In genomic region chr11:105167244-105167643, GRCh38 we compare ENCODE assay signal across 37 cellular contexts. TPM values are rescaled to one million over a fixed set of nuclear protein-coding genes. Genes with fewer than 3 reads are reported as not detected.
"Had no signal": no experiment of that assay in that cellular context is flagged by ENCODE, and none has a peak within 500 bp of the region (broad histone marks: within the 10 kb centered on the region; RNA-seq: fewer than 3 reads in every experiment).

No MANE protein-coding gene starts in this region.

- H3K4me3 Mint-ChIP-seq: activated B cell treated with CpG ODN at 0.5 μM for 24 hours; activated CD4-positive, alpha-beta memory T cell treated with anti-CD3 and anti-CD28 coated beads for 36 hours; activated CD4-positive, alpha-beta T cell treated with anti-CD3 and anti-CD28 coated beads, Interleukin-2, amount 10 ng/mL, durations not matched to agents 24 days and 14 days; activated CD8-positive, alpha-beta T cell treated with anti-CD3 and anti-CD28 coated beads for 36 hours; activated naive CD4-positive, alpha-beta T cell treated with anti-CD3 and anti-CD28 coated beads, Interleukin-2, amount 10 ng/mL, durations not matched to agents 7 days and 5 days; activated naive CD4-positive, alpha-beta T cell treated with anti-CD3 and anti-CD28 coated beads, Interleukin-2, amount 50 U/mL, for 24 hours; activated naive CD8-positive, alpha-beta T cell; activated T-cell treated with anti-CD3 and anti-CD28 coated beads, Interleukin-2, amount 50 U/mL, for 4 hours; T-helper 1 cell treated with Interleukin-12 subunit alpha and Interleukin-12 subunit beta and Interleukin-4 antibody, amounts not matched to agents 30 μg/mL and 1 μg/mL, for 36 hours; T-helper 2 cell treated with Interferon-gamma antibody and Interleukin-4, amounts not matched to agents 5 μg/mL and 100 μg/mL, for 36 hours had no signal

- H3K9me3 ChIP-seq: adrenal gland, body of pancreas had no signal

- H3K4me1 Mint-ChIP-seq: activated B cell treated with CpG ODN at 0.5 μM for 24 hours; activated CD4-positive, alpha-beta T cell treated with anti-CD3 and anti-CD28 coated beads, Interleukin-2, amount 10 ng/mL, durations not matched to agents 24 days and 14 days; activated naive CD4-positive, alpha-beta T cell treated with anti-CD3 and anti-CD28 coated beads, Interleukin-2, amount 10 ng/mL, durations not matched to agents 7 days and 5 days; activated naive CD4-positive, alpha-beta T cell treated with anti-CD3 and anti-CD28 coated beads, Interleukin-2, amount 50 U/mL, for 24 hours had no signal

- DNase-seq: activated B cell treated with CpG ODN at 0.5 μM for 24 hours; activated CD4-positive, alpha-beta memory T cell treated with anti-CD3 and anti-CD28 coated beads for 36 hours; activated CD4-positive, alpha-beta T cell treated with anti-CD3 and anti-CD28 coated beads for 4 hours; activated CD4-positive, alpha-beta T cell treated with anti-CD3 and anti-CD28 coated beads, Interleukin-2, amount 10 ng/mL, durations not matched to agents 24 days and 14 days; activated CD4-positive, alpha-beta T cell treated with anti-CD3 and anti-CD28 coated beads, Interleukin-2, amount 50 U/mL, for 1 hour; activated CD4-positive, alpha-beta T cell treated with anti-CD3 and anti-CD28 coated beads, Interleukin-2, amount 50 U/mL, for 4 hours; activated CD4-positive, CD25-positive, alpha-beta regulatory T cell treated with anti-CD3 and anti-CD28 coated beads, Interleukin-2, amount 50 U/mL, for 72 hours; activated CD8-positive, alpha-beta memory T cell treated with anti-CD3 and anti-CD28 coated beads, Interleukin-2, amount 50 U/mL, for 4 hours; activated CD8-positive, alpha-beta T cell treated with anti-CD3 and anti-CD28 coated beads for 36 hours; activated effector memory CD4-positive, alpha-beta T cell treated with Interleukin-2 at 50 U/mL for 16 hours; activated gamma-delta T cell; activated naive CD4-positive, alpha-beta T cell treated with anti-CD3 and anti-CD28 coated beads, Interleukin-2, amount 10 ng/mL, durations not matched to agents 7 days and 5 days; activated naive CD4-positive, alpha-beta T cell treated with Interleukin-2 at 50 U/mL for 16 hours; activated T-cell treated with anti-CD3 and anti-CD28 coated beads for 4 hours; activated T-cell treated with anti-CD3 and anti-CD28 coated beads, Interleukin-2, amount 50 U/mL, for 1 hour; activated T-cell treated with anti-CD3 and anti-CD28 coated beads, Interleukin-2, amount 50 U/mL, for 4 hours; adrenal gland; amniotic stem cell; aorta; body of pancreas; brain microvascular endothelial cell; central memory CD4-positive, alpha-beta T cell; T-helper 1 cell; T-helper 2 cell; T-helper 9 cell had no signal

- H3K4me3 ChIP-seq: adrenal gland, body of pancreas, breast epithelium had no signal

- FAIRE-seq: astrocyte, TTC549 had no signal

- H3K36me3 ChIP-seq: adrenal gland, brain microvascular endothelial cell, breast epithelium had no signal

- H3K27me3 Mint-ChIP-seq: activated B cell treated with CpG ODN at 0.5 μM for 24 hours; activated CD4-positive, alpha-beta memory T cell treated with anti-CD3 and anti-CD28 coated beads for 36 hours; activated CD4-positive, alpha-beta T cell treated with anti-CD3 and anti-CD28 coated beads, Interleukin-2, amount 10 ng/mL, durations not matched to agents 24 days and 14 days; activated CD8-positive, alpha-beta T cell treated with anti-CD3 and anti-CD28 coated beads for 36 hours; activated naive CD4-positive, alpha-beta T cell treated with anti-CD3 and anti-CD28 coated beads, Interleukin-2, amount 10 ng/mL, durations not matched to agents 7 days and 5 days; activated naive CD4-positive, alpha-beta T cell treated with anti-CD3 and anti-CD28 coated beads, Interleukin-2, amount 50 U/mL, for 24 hours; activated naive CD8-positive, alpha-beta T cell had no signal

- H3K36me3 Mint-ChIP-seq: activated CD4-positive, alpha-beta memory T cell treated with anti-CD3 and anti-CD28 coated beads for 36 hours; activated naive CD4-positive, alpha-beta T cell treated with anti-CD3 and anti-CD28 coated beads, Interleukin-2, amount 10 ng/mL, durations not matched to agents 7 days and 5 days; activated naive CD8-positive, alpha-beta T cell had no signal

- H3K27ac ChIP-seq: adrenal gland, body of pancreas, brain microvascular endothelial cell, breast epithelium, VCaP had no signal

- H3K9me3 Mint-ChIP-seq: activated CD4-positive, alpha-beta T cell treated with anti-CD3 and anti-CD28 coated beads, Interleukin-2, amount 10 ng/mL, durations not matched to agents 24 days and 14 days; activated naive CD4-positive, alpha-beta T cell treated with anti-CD3 and anti-CD28 coated beads, Interleukin-2, amount 10 ng/mL, durations not matched to agents 7 days and 5 days; activated T-helper 2 cell treated with anti-CD3 and anti-CD28 coated beads, Interferon-gamma antibody, Interleukin-2, Interleukin-4, amounts not matched to agents 10 μg/mL and 5 μg/mL and 100 μg/mL, durations not matched to agents 14 hours and 24 hours and 36 hours; T-helper 1 cell treated with Interleukin-12 subunit alpha and Interleukin-12 subunit beta and Interleukin-4 antibody, amounts not matched to agents 30 μg/mL and 1 μg/mL, for 36 hours; T-helper 2 cell treated with Interferon-gamma antibody and Interleukin-4, amounts not matched to agents 5 μg/mL and 100 μg/mL, for 36 hours had no signal

- H3K27me3 ChIP-seq: adrenal gland, body of pancreas, brain microvascular endothelial cell, breast epithelium had no signal

- ATAC-seq: activated CD8-positive, alpha-beta T cell treated with anti-CD3 and anti-CD28 coated beads for 36 hours; activated T-cell treated with anti-CD3 and anti-CD28 coated beads, Interleukin-2, amount 50 U/mL, for 4 hours; body of pancreas had no signal

- H3K4me1 ChIP-seq: adrenal gland, body of pancreas, breast epithelium had no signal

- H3K27ac Mint-ChIP-seq: activated B cell treated with CpG ODN at 0.5 μM for 24 hours; activated CD4-positive, alpha-beta memory T cell treated with anti-CD3 and anti-CD28 coated beads for 36 hours; activated CD4-positive, alpha-beta T cell treated with anti-CD3 and anti-CD28 coated beads, Interleukin-2, amount 10 ng/mL, durations not matched to agents 24 days and 14 days; activated CD8-positive, alpha-beta T cell treated with anti-CD3 and anti-CD28 coated beads for 36 hours; activated naive CD4-positive, alpha-beta T cell treated with anti-CD3 and anti-CD28 coated beads, Interleukin-2, amount 10 ng/mL, durations not matched to agents 7 days and 5 days; activated naive CD4-positive, alpha-beta T cell treated with anti-CD3 and anti-CD28 coated beads, Interleukin-2, amount 50 U/mL, for 24 hours; activated naive CD8-positive, alpha-beta T cell; activated T-helper 2 cell treated with anti-CD3 and anti-CD28 coated beads, Interferon-gamma antibody, Interleukin-2, Interleukin-4, amounts not matched to agents 10 μg/mL and 5 μg/mL and 100 μg/mL, durations not matched to agents 14 hours and 24 hours and 36 hours; T-helper 1 cell treated with Interleukin-12 subunit alpha and Interleukin-12 subunit beta and Interleukin-4 antibody, amounts not matched to agents 30 μg/mL and 1 μg/mL, for 36 hours; T-helper 2 cell treated with Interferon-gamma antibody and Interleukin-4, amounts not matched to agents 5 μg/mL and 100 μg/mL, for 36 hours had no signal

RNA-seq across cellular contexts. Expression of gene CARD18, which starts 27.7 kb away (rescaled TPM):
- total RNA-seq: activated B cell treated with CpG ODN at 0.5 μM for 24 hours; activated CD4-positive, alpha-beta memory T cell treated with anti-CD3 and anti-CD28 coated beads for 36 hours; activated CD4-positive, alpha-beta T cell treated with anti-CD3 and anti-CD28 coated beads, Interleukin-2, amount 10 ng/mL, durations not matched to agents 24 days and 14 days; activated CD8-positive, alpha-beta memory T cell treated with anti-CD3 and anti-CD28 coated beads for 36 hours; activated CD8-positive, alpha-beta T cell treated with anti-CD3 and anti-CD28 coated beads for 36 hours; activated T-cell treated with anti-CD3 and anti-CD28 coated beads, Interleukin-2, amount 50 U/mL, for 4 hours; activated T-helper 2 cell treated with anti-CD3 and anti-CD28 coated beads, Interferon-gamma antibody, Interleukin-2, Interleukin-4, amounts not matched to agents 10 μg/mL and 5 μg/mL and 100 μg/mL, durations not matched to agents 14 hours and 24 hours and 36 hours; adrenal gland; aorta; astrocyte; body of pancreas; breast epithelium; cardiac septum; cerebellum had no signal
- polyA plus RNA-seq: adrenal gland, aorta had no signal
